9 cellular contexts compared by ENCODE assay signal in the genomic region with DNA sequence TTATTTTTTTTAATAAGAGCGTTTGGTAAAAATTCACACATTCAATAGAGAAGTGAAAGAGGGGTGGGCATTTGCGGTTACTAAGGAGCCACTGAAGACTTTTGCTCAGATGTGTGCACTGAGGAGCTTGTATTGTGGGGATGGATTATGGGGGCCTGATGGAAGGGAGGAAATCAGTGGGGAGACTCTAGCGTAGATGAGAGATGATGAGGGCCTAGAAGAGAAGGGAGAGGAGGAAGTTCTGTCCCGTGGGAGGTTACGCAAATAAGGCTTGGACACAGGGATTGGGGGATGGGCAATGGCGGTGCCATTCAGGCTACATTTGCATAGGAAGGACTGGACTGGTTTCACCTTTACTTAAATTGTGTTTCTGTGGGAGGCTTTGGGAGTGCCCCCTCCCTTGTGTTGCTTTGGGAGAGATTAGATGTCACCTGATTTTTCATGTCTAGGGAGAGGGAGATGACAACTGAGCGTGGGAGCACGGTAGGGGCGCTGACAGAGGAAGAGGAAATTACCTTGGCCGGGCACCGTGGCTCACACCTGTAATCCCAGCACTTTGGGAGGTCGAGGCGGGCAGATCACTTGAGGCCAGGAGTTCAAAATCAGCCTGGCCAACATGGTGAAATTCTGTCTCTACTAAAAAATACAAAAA. TPM values are rescaled to one million over a fixed set of nuclear protein-coding genes. Genes with fewer than 3 reads are reported as not detected.
DNase-seq lines count a peak whose midpoint lies in the region; ATAC-seq and TF ChIP-seq lines count a peak whose summit lies in the region.
"Had no signal": no experiment of that assay in that cellular context is flagged by ENCODE, and none has a peak within 500 bp of the region (broad histone marks: within the 10 kb centered on the region; RNA-seq: fewer than 3 reads in every experiment).

No MANE protein-coding gene starts in this region.

- peak; percentile 63 for DNase-seq in Right ventricle myocardium superior
- DNase-seq in cardiac septum (ENCODE audit: low spot score): no peak
- peak; percentile 73 for DNase-seq in SKM-1 (lab: John Stamatoyannopoulos, UW; ENCODE audit: unreplicated experiment)
- peak; percentile 86 for DNase-seq in left kidney (ENCODE audit: low read depth, low spot score)
- no peak for DNase-seq in type B pancreatic cell (ENCODE audit: extremely low spot score, unreplicated experiment)
- DNase-seq in activated T-helper 2 cell treated with anti-CD3 and anti-CD28 coated beads, Interferon-gamma antibody, Interleukin-2, Interleukin-4, amounts not matched to agents 10 μg/mL and 5 μg/mL and 100 μg/mL, durations not matched to agents 14 hours and 24 hours and 36 hours (ENCODE audit: low spot score): no peak
- DNase-seq in chondrocyte (ENCODE audit: low spot score): no peak
- DNase-seq: NCI-H2029 had no signal

- no peaks in the 10 kb centered on the region for H3K9me3 Mint-ChIP-seq in type B pancreatic cell
- H3K9me3 Mint-ChIP-seq in activated T-helper 2 cell treated with anti-CD3 and anti-CD28 coated beads, Interferon-gamma antibody, Interleukin-2, Interleukin-4, amounts not matched to agents 10 μg/mL and 5 μg/mL and 100 μg/mL, durations not matched to agents 14 hours and 24 hours and 36 hours: no peaks in the 10 kb centered on the region
- no peaks in the 10 kb centered on the region for H3K9me3 Mint-ChIP-seq in chondrocyte (ENCODE audit: low read depth)

- ATAC-seq in Right ventricle myocardium superior (ENCODE audit: poor library complexity): no peak
- ATAC-seq in HG03045 (IDR thresholded peaks at IDR 0.05; ENCODE audit: unreplicated experiment): no peak

- no peak overlapping the region for H3K27ac Mint-ChIP-seq in type B pancreatic cell
- H3K27ac Mint-ChIP-seq in activated T-helper 2 cell treated with anti-CD3 and anti-CD28 coated beads, Interferon-gamma antibody, Interleukin-2, Interleukin-4, amounts not matched to agents 10 μg/mL and 5 μg/mL and 100 μg/mL, durations not matched to agents 14 hours and 24 hours and 36 hours: no peak overlapping the region
- no peak overlapping the region for H3K27ac Mint-ChIP-seq in chondrocyte (ENCODE audit: unreplicated experiment)

- H3K4me1 Mint-ChIP-seq in type B pancreatic cell (ENCODE audit: unreplicated experiment): peaks cover 16% of the 10 kb centered on the region
- H3K4me1 Mint-ChIP-seq in activated T-helper 2 cell treated with anti-CD3 and anti-CD28 coated beads, Interferon-gamma antibody, Interleukin-2, Interleukin-4, amounts not matched to agents 10 μg/mL and 5 μg/mL and 100 μg/mL, durations not matched to agents 14 hours and 24 hours and 36 hours (ENCODE audit: low read depth): peaks cover 10% of the 10 kb centered on the region
- H3K4me1 Mint-ChIP-seq in chondrocyte (ENCODE audit: low read depth): peaks cover 30% of the 10 kb centered on the region

- H3K36me3 Mint-ChIP-seq in type B pancreatic cell: no peaks in the 10 kb centered on the region
- no peaks in the 10 kb centered on the region for H3K36me3 Mint-ChIP-seq in activated T-helper 2 cell treated with anti-CD3 and anti-CD28 coated beads, Interferon-gamma antibody, Interleukin-2, Interleukin-4, amounts not matched to agents 10 μg/mL and 5 μg/mL and 100 μg/mL, durations not matched to agents 14 hours and 24 hours and 36 hours (ENCODE audit: low read depth)
- no peaks in the 10 kb centered on the region for H3K36me3 Mint-ChIP-seq in chondrocyte (ENCODE audit: low read depth)

- H3K4me3 Mint-ChIP-seq in type B pancreatic cell: peak overlapping the region; percentile 49
- H3K4me3 Mint-ChIP-seq in activated T-helper 2 cell treated with anti-CD3 and anti-CD28 coated beads, Interferon-gamma antibody, Interleukin-2, Interleukin-4, amounts not matched to agents 10 μg/mL and 5 μg/mL and 100 μg/mL, durations not matched to agents 14 hours and 24 hours and 36 hours (ENCODE audit: low read depth): no peak overlapping the region
- no peak overlapping the region for H3K4me3 Mint-ChIP-seq in chondrocyte (ENCODE audit: unreplicated experiment)

- TF ChIP-seq CTCF in type B pancreatic cell (conservative IDR thresholded peaks at IDR 0.05) (no peak), chondrocyte (IDR thresholded peaks at IDR 0.05) (no peak)

- H3K27me3 Mint-ChIP-seq in type B pancreatic cell: peaks cover 27% of the 10 kb centered on the region
- H3K27me3 Mint-ChIP-seq in activated T-helper 2 cell treated with anti-CD3 and anti-CD28 coated beads, Interferon-gamma antibody, Interleukin-2, Interleukin-4, amounts not matched to agents 10 μg/mL and 5 μg/mL and 100 μg/mL, durations not matched to agents 14 hours and 24 hours and 36 hours (ENCODE audit: low read depth): peaks cover 17% of the 10 kb centered on the region
- peaks cover 1% of the 10 kb centered on the region for H3K27me3 Mint-ChIP-seq in chondrocyte (ENCODE audit: low read depth)

- intact Hi-C loops in Right ventricle myocardium superior (cut with DNase I): no loop called here
- intact Hi-C loops in cardiac septum (cut with DNase I): no loop called here
- intact Hi-C loops in activated T-helper 2 cell treated with anti-CD3 and anti-CD28 coated beads, Interferon-gamma antibody, Interleukin-2, Interleukin-4, amounts not matched to agents 10 μg/mL and 5 μg/mL and 100 μg/mL, durations not matched to agents 14 hours and 24 hours and 36 hours (cut with micrococcal nuclease): no loop called here

RNA-seq across cellular contexts. Expression of gene HIP1, which starts 2.2 kb away (rescaled TPM):
- 15.6 TPM for total RNA-seq in Right ventricle myocardium superior
- total RNA-seq in cardiac septum: 24.7 TPM
- 11.1 and 33.8 TPM in 2 replicates for total RNA-seq in type B pancreatic cell (ENCODE audit: low replicate concordance)
- 10.6 and 14.8 TPM in 2 replicates for total RNA-seq in activated T-helper 2 cell treated with anti-CD3 and anti-CD28 coated beads, Interferon-gamma antibody, Interleukin-2, Interleukin-4, amounts not matched to agents 10 μg/mL and 5 μg/mL and 100 μg/mL, durations not matched to agents 14 hours and 24 hours and 36 hours
- 45.0 to 87.6 TPM (median 46.6 TPM) in 3 replicates for total RNA-seq in chondrocyte

RNA-seq across cellular contexts. Expression of gene CCL26, which starts 31.0 kb away (rescaled TPM):
- not detected for total RNA-seq in Right ventricle myocardium superior
- total RNA-seq in cardiac septum: 0.83 TPM
- total RNA-seq in type B pancreatic cell (ENCODE audit: low replicate concordance): 1.00 and 2.6 TPM in 2 replicates
- total RNA-seq in activated T-helper 2 cell treated with anti-CD3 and anti-CD28 coated beads, Interferon-gamma antibody, Interleukin-2, Interleukin-4, amounts not matched to agents 10 μg/mL and 5 μg/mL and 100 μg/mL, durations not matched to agents 14 hours and 24 hours and 36 hours: 0.89 TPM in 1 of 2 replicates, not detected in the other
- total RNA-seq in chondrocyte: not detected in 3 replicates

Comparison
In these comparisons a context has a peak if more than half of its experiments do, and no peak if none do; other contexts are left out.
1. DNase-seq: peak in Right ventricle myocardium superior (single experiment), SKM-1 (single experiment) and left kidney (single experiment); none in cardiac septum (single experiment), type B pancreatic cell (single experiment), activated T-helper 2 cell treated with anti-CD3 and anti-CD28 coated beads, Interferon-gamma antibody, Interleukin-2, Interleukin-4, amounts not matched to agents 10 μg/mL and 5 μg/mL and 100 μg/mL, durations not matched to agents 14 hours and 24 hours and 36 hours (single experiment) and chondrocyte (single experiment).